Comparison of ENCODE assay signal across 1 cellular context in genomic region chr6:87799651-87800050, GRCh38.
A peak's percentile ranks its signal among the peaks of the same experiment; 100 is the strongest.
TF ChIP-seq lines count a peak whose summit lies in the region.

No MANE protein-coding gene starts in this region.

TF ChIP-seq in GM12878, 131 proteins besides CTCF, POLR2A, EP300 and RAD21 (continued from another document):
- TF ChIP-seq NBN (IDR thresholded peaks at IDR 0.05), result 0 out of 2 replicates have a peak, but pooled peaks have one; percentile 13
- no peak for TF ChIP-seq SMAD1 (IDR thresholded peaks at IDR 0.05; ENCODE audit: low read depth, partially characterized antibody)
- TF ChIP-seq MTA2 (IDR thresholded peaks at IDR 0.05; ENCODE audit: low read depth), result peak; percentile 20; the same call in 1 of the 2 replicates
- no peak for TF ChIP-seq PAX5 (IDR thresholded peaks at IDR 0.05; ENCODE audit: borderline replicate concordance, low read depth, low read length)
- TF ChIP-seq POLR2AphosphoS5 (IDR thresholded peaks at IDR 0.05; ENCODE audit: low read length), result no peak
